In genomic region chr7:22612776-22613175, GRCh38 we compare ENCODE assay signal across 16 cellular contexts.
"Had no signal": no experiment of that assay in that cellular context is flagged by ENCODE, and none has a peak within 500 bp of the region (broad histone marks: within the 10 kb centered on the region; RNA-seq: fewer than 3 reads in every experiment).

No MANE protein-coding gene starts in this region.

- DNase-seq: activated CD4-positive, alpha-beta T cell treated with anti-CD3 and anti-CD28 coated beads for 48 hours; activated naive CD8-positive, alpha-beta T cell treated with anti-CD3 and anti-CD28 coated beads for 36 hours; effector CD8-positive, alpha-beta T cell; hippocampal formation; left ventricle myocardium inferior; ovary; spleen; stomach; T-helper 2 cell; testis had no signal

- H3K36me3 Mint-ChIP-seq: activated naive CD8-positive, alpha-beta T cell treated with anti-CD3 and anti-CD28 coated beads for 36 hours; brain had no signal

- H3K4me1 Mint-ChIP-seq: activated naive CD8-positive, alpha-beta T cell treated with anti-CD3 and anti-CD28 coated beads for 36 hours; brain; central memory CD8-positive, alpha-beta T cell; neural crest cell had no signal

- H3K27ac Mint-ChIP-seq: activated naive CD8-positive, alpha-beta T cell treated with anti-CD3 and anti-CD28 coated beads for 36 hours; activated T-helper 1 cell treated with anti-CD3 and anti-CD28 coated beads, Interleukin-12 subunit alpha, Interleukin-12 subunit beta, Interleukin-2, Interleukin-4 antibody, amounts not matched to agents 30 ng/mL and 10 ng/mL and 1 ng/mL, durations not matched to agents 14 hours and 24 hours and 36 hours; brain; WTC11 had no signal

- H3K36me3 ChIP-seq: left ventricle myocardium inferior, ovary, spleen, stomach had no signal

- H3K4me3 ChIP-seq: left ventricle myocardium inferior, ovary, spleen, stomach, testis had no signal

- ATAC-seq: sciatic nerve, WTC11 had no signal

- H3K4me3 Mint-ChIP-seq: activated naive CD8-positive, alpha-beta T cell treated with anti-CD3 and anti-CD28 coated beads for 36 hours; activated T-helper 1 cell treated with anti-CD3 and anti-CD28 coated beads, Interleukin-12 subunit alpha, Interleukin-12 subunit beta, Interleukin-2, Interleukin-4 antibody, amounts not matched to agents 30 ng/mL and 10 ng/mL and 1 ng/mL, durations not matched to agents 14 hours and 24 hours and 36 hours; brain; central memory CD8-positive, alpha-beta T cell; neural crest cell; WTC11 had no signal

- H3K9me3 ChIP-seq: ovary, testis had no signal

- H3K9me3 Mint-ChIP-seq: central memory CD8-positive, alpha-beta T cell had no signal

- H3K4me1 ChIP-seq: left ventricle myocardium inferior, spleen, stomach, testis had no signal

- H3K27ac ChIP-seq: left ventricle myocardium inferior, ovary, stomach, testis had no signal

- H3K27me3 ChIP-seq: ovary, spleen, stomach, testis had no signal
